In the genomic region with DNA sequence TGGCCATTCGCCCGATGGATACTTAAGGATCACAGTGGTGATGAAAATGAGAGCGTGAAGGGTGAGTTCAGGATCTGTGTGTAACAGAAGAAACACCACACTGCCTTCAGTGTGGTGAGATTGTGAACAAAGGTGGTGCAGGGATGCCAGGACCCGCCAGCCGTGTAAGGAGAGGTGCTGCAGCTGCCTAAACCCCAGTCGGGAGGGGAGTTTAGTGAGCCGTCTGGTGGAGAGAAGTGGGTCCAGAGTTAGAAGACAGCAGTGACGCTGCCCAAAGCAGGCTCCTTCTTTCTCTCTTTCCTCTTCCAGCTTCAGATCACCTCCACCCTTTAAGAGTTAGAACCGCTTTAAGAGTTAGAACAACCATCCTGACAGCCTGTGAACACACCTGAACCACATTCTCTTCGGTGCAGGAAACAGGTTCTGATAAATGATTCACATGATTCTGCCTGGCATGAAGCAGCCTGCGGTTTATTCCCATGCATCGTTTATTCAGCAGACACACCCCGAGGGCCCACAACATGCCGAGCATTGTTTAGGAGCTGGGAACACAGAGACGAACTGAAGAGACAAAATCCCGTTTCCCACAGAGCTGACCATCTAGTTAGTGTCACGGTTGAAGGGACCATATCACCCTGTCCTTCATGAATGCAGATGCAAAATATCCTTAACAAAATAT, we compare ENCODE assay signal across 16 cellular contexts.
A peak's percentile ranks its signal among the peaks of the same experiment; 100 is the strongest.
DNase-seq lines count a peak whose midpoint lies in the region; ATAC-seq and TF ChIP-seq lines count a peak whose summit lies in the region.
"Had no signal": no experiment of that assay in that cellular context is flagged by ENCODE, and none has a peak within 500 bp of the region (broad histone marks: within the 10 kb centered on the region; RNA-seq: fewer than 3 reads in every experiment).

No MANE protein-coding gene starts in this region.

- DNase-seq in DMS79 (lab: John Stamatoyannopoulos, UW) = peak; percentile 11
- DNase-seq in Panc1 (ENCODE audit: low read depth, low spot score) = no peak
- peak; percentile 63 for DNase-seq in epidermal melanocyte (ENCODE audit: insufficient read length, low spot score)
- DNase-seq in osteocyte (ENCODE audit: extremely low spot score, unreplicated experiment) = no peak
- no peak for DNase-seq in glutamatergic neuron
- DNase-seq in naive thymus-derived CD4-positive, alpha-beta T cell = no peak
- no peak for DNase-seq in iPS-NIHi11 (ENCODE audit: low spot score)
- DNase-seq in NCI-H187 treated with DMSO at 0.1 percent for 48 hours (lab: John Stamatoyannopoulos, UW) = no peak
- DNase-seq: amniotic stem cell; effector CD8-positive, alpha-beta T cell; heart right ventricle; NCI-H2171; SHP77 treated with DMSO at 0.1 percent for 48 hours; stimulated activated naive CD4-positive, alpha-beta T cell treated with Interleukin-2 at 50 U/mL for 16 hours; WERI-Rb-1 had no signal

- peak overlapping the region; percentile 29; the same call in 1 of the 2 replicates for H3K27ac ChIP-seq in Panc1 (ENCODE audit: low read length)
- no peak overlapping the region for H3K27ac ChIP-seq in naive thymus-derived CD4-positive, alpha-beta T cell (ENCODE audit: low read depth, low read length)
- H3K27ac ChIP-seq: heart right ventricle, KMS-11, WERI-Rb-1 had no signal

- no peaks in the 10 kb centered on the region for H3K9me3 ChIP-seq in Panc1 (ENCODE audit: control insufficient read depth, insufficient read depth, low read depth, low read length)
- no peaks in the 10 kb centered on the region for H3K9me3 ChIP-seq in naive thymus-derived CD4-positive, alpha-beta T cell (ENCODE audit: control insufficient read depth in 2 of 3, low read length in 3 of 3)
- H3K9me3 ChIP-seq: heart right ventricle had no signal

- H3K9me3 Mint-ChIP-seq in osteocyte (ENCODE audit: unreplicated experiment) = no peaks in the 10 kb centered on the region
- peaks cover 1% of the 10 kb centered on the region for H3K9me3 Mint-ChIP-seq in glutamatergic neuron (ENCODE audit: unreplicated experiment)
- peaks cover 0 to 8% (median 0%) of the 10 kb centered on the region in 11 donors for H3K9me3 Mint-ChIP-seq in naive thymus-derived CD4-positive, alpha-beta T cell

- H3K4me1 Mint-ChIP-seq in osteocyte (ENCODE audit: unreplicated experiment) = peaks cover 58% of the 10 kb centered on the region
- no peaks in the 10 kb centered on the region for H3K4me1 Mint-ChIP-seq in glutamatergic neuron (ENCODE audit: low read depth, unreplicated experiment)
- peaks cover 9 to 18% (median 17%) of the 10 kb centered on the region in 7 donors for H3K4me1 Mint-ChIP-seq in naive thymus-derived CD4-positive, alpha-beta T cell

- intact Hi-C loops in Panc1 (cut with micrococcal nuclease; ENCODE audit: unreplicated experiment) = no loop called here
- intact Hi-C loops in naive thymus-derived CD4-positive, alpha-beta T cell (cut with micrococcal nuclease) = no loop called here

- H3K27me3 Mint-ChIP-seq in osteocyte (ENCODE audit: unreplicated experiment) = no peaks in the 10 kb centered on the region
- H3K27me3 Mint-ChIP-seq in glutamatergic neuron (ENCODE audit: unreplicated experiment) = peaks cover 4% of the 10 kb centered on the region
- no peaks in the 10 kb centered on the region for H3K27me3 Mint-ChIP-seq in naive thymus-derived CD4-positive, alpha-beta T cell

- POLR2A ChIA-PET in Panc1 (lab: Charles Lee) = no interaction called here
- POLR2A ChIA-PET in naive thymus-derived CD4-positive, alpha-beta T cell (lab: Charles Lee) = no interaction called here

- no peak overlapping the region for H3K4me3 ChIP-seq in Panc1 (ENCODE audit: low read depth in 2 of 2, low read length in 2 of 2)
- no peak overlapping the region for H3K4me3 ChIP-seq in naive thymus-derived CD4-positive, alpha-beta T cell (ENCODE audit: low read length)
- H3K4me3 ChIP-seq: heart right ventricle had no signal

- ATAC-seq in Panc1 = peak; percentile 52
- no peak for ATAC-seq in naive thymus-derived CD4-positive, alpha-beta T cell
- ATAC-seq: heart right ventricle had no signal

- no TSS peak for BruUV-seq in Panc1 (replicated peaks; lab: Mats Ljungman, UMichigan)

- CTCF ChIA-PET in Panc1 (lab: Charles Lee) = no interaction called here
- CTCF ChIA-PET in naive thymus-derived CD4-positive, alpha-beta T cell (lab: Charles Lee) = interaction anchor here (0.6 kb wide), 1 partner anchor 427 kb away, joined by 3 read pairs; no protein-coding TSS in a partner anchor

- H3K36me3 Mint-ChIP-seq in osteocyte (ENCODE audit: unreplicated experiment) (no peaks in the 10 kb centered on the region), glutamatergic neuron (ENCODE audit: unreplicated experiment) (peaks cover 10% of the 10 kb centered on the region)
- peaks cover 0 to 5% (median 0%) of the 10 kb centered on the region in 5 donors for H3K36me3 Mint-ChIP-seq in naive thymus-derived CD4-positive, alpha-beta T cell

- H3K4me1 ChIP-seq in Panc1 (ENCODE audit: control insufficient read depth, insufficient read depth, low read length) = 0 out of 2 replicates have a peak, but pooled peaks cover 4% of the 10 kb centered on the region
- peaks cover 11 to 14% of the 10 kb centered on the region in 2 donors for H3K4me1 ChIP-seq in naive thymus-derived CD4-positive, alpha-beta T cell (ENCODE audit: control insufficient read depth in 2 of 2, insufficient read depth in 2 of 2, low read length in 2 of 2)

- H3K27me3 ChIP-seq in Panc1 (ENCODE audit: control insufficient read depth, insufficient read depth, low read length) = no peaks in the 10 kb centered on the region
- no peaks in the 10 kb centered on the region for H3K27me3 ChIP-seq in naive thymus-derived CD4-positive, alpha-beta T cell (ENCODE audit: control insufficient read depth in 2 of 2, insufficient read depth in 2 of 2, low read length in 2 of 2)
- H3K27me3 ChIP-seq: heart right ventricle had no signal

- in situ Hi-C loops in Panc1 (cut with HindIII; ENCODE audit: low pct_unique_long_range_greater_than_20kb, low sequenced_read_pairs) = no loop called here

- TF ChIP-seq CTCF in Panc1 (IDR thresholded peaks at IDR 0.05) (no peak), osteocyte (IDR thresholded peaks at IDR 0.05) (no peak), glutamatergic neuron (IDR thresholded peaks at IDR 0.05; ENCODE audit: partially characterized antibody, unreplicated experiment) (no peak)

- H3K4me3 Mint-ChIP-seq in osteocyte (ENCODE audit: unreplicated experiment) (no peak overlapping the region), glutamatergic neuron (ENCODE audit: unreplicated experiment) (no peak overlapping the region)
- no peak overlapping the region for H3K4me3 Mint-ChIP-seq in naive thymus-derived CD4-positive, alpha-beta T cell

- H3K27ac Mint-ChIP-seq in osteocyte (ENCODE audit: unreplicated experiment) (peak overlapping the region; percentile 82), glutamatergic neuron (ENCODE audit: unreplicated experiment) (no peak overlapping the region)
- no peak overlapping the region for H3K27ac Mint-ChIP-seq in naive thymus-derived CD4-positive, alpha-beta T cell

- H3K36me3 ChIP-seq in Panc1 (ENCODE audit: control insufficient read depth, insufficient read depth, low read length) = no peaks in the 10 kb centered on the region
- no peaks in the 10 kb centered on the region for H3K36me3 ChIP-seq in naive thymus-derived CD4-positive, alpha-beta T cell (ENCODE audit: control insufficient read depth in 2 of 3, insufficient read depth in 3 of 3, low read length in 3 of 3)
- H3K36me3 ChIP-seq: heart right ventricle, WERI-Rb-1 had no signal

Comparison
In these comparisons a context has a peak if more than half of its experiments do, and no peak if none do; other contexts are left out.
1. DNase-seq: peak in DMS79 (single experiment) and epidermal melanocyte (single experiment); none in Panc1 (single experiment), osteocyte (single experiment), glutamatergic neuron (single experiment), naive thymus-derived CD4-positive, alpha-beta T cell (0 of 9), iPS-NIHi11 (single experiment) and NCI-H187 treated with DMSO at 0.1 percent for 48 hours (single experiment).